13 cellular contexts compared by ENCODE assay signal in the genomic region with DNA sequence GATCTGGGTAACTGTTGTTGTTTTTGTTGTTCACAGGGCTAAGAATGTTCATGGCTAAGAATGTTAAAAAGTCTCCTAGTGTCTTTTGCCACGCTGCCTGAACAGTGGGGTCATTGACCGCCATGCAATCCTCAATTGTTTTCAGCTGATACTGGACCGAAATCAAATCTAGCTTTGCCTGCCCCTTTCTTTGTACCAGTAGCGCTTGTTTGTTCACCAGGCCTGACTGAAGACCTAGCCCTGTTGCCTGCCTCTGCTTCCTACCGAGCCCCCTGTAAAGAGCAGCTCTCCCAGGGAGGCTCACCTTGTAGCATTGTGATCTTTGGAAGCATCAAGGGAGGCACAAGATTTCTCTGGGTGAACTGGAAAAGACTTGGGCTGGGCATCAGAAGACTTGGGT. TPM values are rescaled to one million over a fixed set of nuclear protein-coding genes. Genes with fewer than 3 reads are reported as not detected.
DNase-seq lines count a peak whose midpoint lies in the region; TF ChIP-seq lines count a peak whose summit lies in the region.
"Had no signal": no experiment of that assay in that cellular context is flagged by ENCODE, and none has a peak within 500 bp of the region (broad histone marks: within the 10 kb centered on the region; RNA-seq: fewer than 3 reads in every experiment).

No MANE protein-coding gene starts in this region.

- BruUV-seq in Calu3 (replicated peaks; lab: Mats Ljungman, UMichigan), result no TSS peak

- TF ChIP-seq CTCF in mesothelial cell of epicardium (IDR thresholded peaks at IDR 0.05; ENCODE audit: unreplicated experiment), result no peak
- TF ChIP-seq CTCF in thyroid gland (IDR thresholded peaks at IDR 0.05), result no peak
- TF ChIP-seq CTCF in Calu3 (IDR thresholded peaks at IDR 0.05; ENCODE audit: unreplicated experiment), result no peak

- 25 to 27% methylated on average over 5 of the region's 5 CpGs for WGBS in thyroid gland, 2 donors

- no peaks in the 10 kb centered on the region for H3K9me3 ChIP-seq in thyroid gland

- peaks cover 29% of the 10 kb centered on the region for H3K4me1 Mint-ChIP-seq in activated CD4-positive, alpha-beta T cell treated with anti-CD3 and anti-CD28 coated beads, Interleukin-2, amount 10 ng/mL, durations not matched to agents 7 days and 5 days
- H3K4me1 Mint-ChIP-seq in mesothelial cell of epicardium, result peaks cover 11% of the 10 kb centered on the region
- H3K4me1 Mint-ChIP-seq in Calu3 (ENCODE audit: low read depth, unreplicated experiment), result no peaks in the 10 kb centered on the region

- no peaks in the 10 kb centered on the region for H3K9me3 Mint-ChIP-seq in activated CD4-positive, alpha-beta T cell treated with anti-CD3 and anti-CD28 coated beads, Interleukin-2, amount 10 ng/mL, durations not matched to agents 7 days and 5 days
- H3K9me3 Mint-ChIP-seq in mesothelial cell of epicardium (no peaks in the 10 kb centered on the region), Calu3 (ENCODE audit: low read depth, unreplicated experiment) (no peaks in the 10 kb centered on the region)

- CTCF ChIA-PET in activated CD4-positive, alpha-beta T cell treated with anti-CD3 and anti-CD28 coated beads, Interleukin-2, amount 10 ng/mL, durations not matched to agents 7 days and 5 days (lab: Charles Lee), result no interaction called here
- CTCF ChIA-PET in Calu3 (lab: Charles Lee), result interaction anchor here (0.5 kb wide), 1 partner anchor 1965 kb away, joined by 3 read pairs; no protein-coding TSS in a partner anchor

- peaks cover 2% of the 10 kb centered on the region in 2 donors for H3K36me3 ChIP-seq in thyroid gland

- H3K27ac ChIP-seq in caudate nucleus (ENCODE audit: low read depth, low read length) (peak overlapping the region; percentile 99), thyroid gland (peak overlapping the region; percentile 82 to 85 (median 83))

- no peak for DNase-seq in activated CD4-positive, alpha-beta T cell treated with anti-CD3 and anti-CD28 coated beads, Interleukin-2, amount 10 ng/mL, durations not matched to agents 7 days and 5 days
- DNase-seq in activated CD4-positive, alpha-beta T cell treated with anti-CD3 and anti-CD28 coated beads, Interleukin-2, amount 50 U/mL, for 4 hours, result no peak
- DNase-seq in caudate nucleus (lab: John Stamatoyannopoulos, UW) (peak in 54 of 61 donors; percentile 7 to 84 (median 56)), mesothelial cell of epicardium (ENCODE audit: low spot score in 2 of 2, unreplicated experiment in 2 of 2) (no peak), thyroid gland (peak; percentile 41 to 61), NCI-H187 treated with DMSO at 0.1 percent for 48 hours (lab: John Stamatoyannopoulos, UW) (no peak), Calu3 (no peak)
- DNase-seq in stimulated activated CD4-positive, alpha-beta T cell treated with anti-CD3 and anti-CD28 coated beads, Interleukin-1b, Interleukin-23, amount 100 ng/mL, for 48 hours, result no peak
- DNase-seq: activated CD4-positive, alpha-beta T cell treated with anti-CD3 and anti-CD28 coated beads for 48 hours; DND-41; NCI-H526; SHP77; stimulated activated naive CD4-positive, alpha-beta T cell treated with Interleukin-2 at 50 U/mL for 16 hours had no signal

- no peak overlapping the region for H3K4me3 ChIP-seq in thyroid gland (replicated peaks in 1 of 3)

- no peak for TF ChIP-seq POLR2A in thyroid gland (IDR thresholded peaks at IDR 0.05)

- POLR2A ChIA-PET in activated CD4-positive, alpha-beta T cell treated with anti-CD3 and anti-CD28 coated beads, Interleukin-2, amount 10 ng/mL, durations not matched to agents 7 days and 5 days (lab: Charles Lee), result no interaction called here

- H3K27ac Mint-ChIP-seq in activated CD4-positive, alpha-beta T cell treated with anti-CD3 and anti-CD28 coated beads, Interleukin-2, amount 10 ng/mL, durations not matched to agents 7 days and 5 days, result peak overlapping the region; percentile 15
- H3K27ac Mint-ChIP-seq in mesothelial cell of epicardium (peak overlapping the region; percentile 47), Calu3 (ENCODE audit: unreplicated experiment) (no peak overlapping the region)

- H3K27me3 Mint-ChIP-seq in activated CD4-positive, alpha-beta T cell treated with anti-CD3 and anti-CD28 coated beads, Interleukin-2, amount 10 ng/mL, durations not matched to agents 7 days and 5 days, result no peaks in the 10 kb centered on the region
- H3K27me3 Mint-ChIP-seq in mesothelial cell of epicardium (ENCODE audit: low read depth), result no peaks in the 10 kb centered on the region
- H3K27me3 Mint-ChIP-seq in Calu3 (ENCODE audit: unreplicated experiment), result no peaks in the 10 kb centered on the region

- H3K36me3 Mint-ChIP-seq in activated CD4-positive, alpha-beta T cell treated with anti-CD3 and anti-CD28 coated beads, Interleukin-2, amount 10 ng/mL, durations not matched to agents 7 days and 5 days (ENCODE audit: low read depth), result peaks cover 11% of the 10 kb centered on the region
- H3K36me3 Mint-ChIP-seq in mesothelial cell of epicardium (no peaks in the 10 kb centered on the region), Calu3 (ENCODE audit: insufficient read depth, unreplicated experiment) (peaks cover 6% of the 10 kb centered on the region)

- intact Hi-C loops in thyroid gland (cut with DNase I) (no loop called here), Calu3 (cut with micrococcal nuclease; ENCODE audit: unreplicated experiment) (no loop called here)

- H3K27me3 ChIP-seq in thyroid gland, result no peaks in the 10 kb centered on the region

- peaks cover 29 to 53% of the 10 kb centered on the region in 2 donors for H3K4me1 ChIP-seq in thyroid gland

- no peak overlapping the region for H3K4me3 Mint-ChIP-seq in activated CD4-positive, alpha-beta T cell treated with anti-CD3 and anti-CD28 coated beads, Interleukin-2, amount 10 ng/mL, durations not matched to agents 7 days and 5 days
- no peak overlapping the region for H3K4me3 Mint-ChIP-seq in mesothelial cell of epicardium
- H3K4me3 Mint-ChIP-seq in Calu3 (ENCODE audit: low read depth, unreplicated experiment), result no peak overlapping the region

RNA-seq across cellular contexts. Expression of gene PSEN1, which starts 6.7 kb away (rescaled TPM):
- total RNA-seq in activated CD4-positive, alpha-beta T cell treated with anti-CD3 and anti-CD28 coated beads, Interleukin-2, amount 10 ng/mL, durations not matched to agents 7 days and 5 days, result 10 to 100 TPM; 41.9 to 44.3 TPM
- total RNA-seq in mesothelial cell of epicardium, result 56.6 to 60.9 TPM (median 59.9 TPM) in 3 replicates
- total RNA-seq in thyroid gland, result 100 to 1,000 TPM in 1 of 4 donors, 10 to 100 TPM in 3; 54.6 to 100 (median 68.1) TPM
- total RNA-seq in Calu3 (2022), result 68.3 and 69.5 TPM in 2 replicates

Comparison
In these comparisons a context has a peak if more than half of its experiments do, and no peak if none do; other contexts are left out.
1. DNase-seq: peak in caudate nucleus (54 of 61) and thyroid gland (2 of 2); none in activated CD4-positive, alpha-beta T cell treated with anti-CD3 and anti-CD28 coated beads, Interleukin-2, amount 10 ng/mL, durations not matched to agents 7 days and 5 days (single experiment), activated CD4-positive, alpha-beta T cell treated with anti-CD3 and anti-CD28 coated beads, Interleukin-2, amount 50 U/mL, for 4 hours (0 of 2), mesothelial cell of epicardium (0 of 2), stimulated activated CD4-positive, alpha-beta T cell treated with anti-CD3 and anti-CD28 coated beads, Interleukin-1b, Interleukin-23, amount 100 ng/mL, for 48 hours (single experiment), NCI-H187 treated with DMSO at 0.1 percent for 48 hours (single experiment) and Calu3 (single experiment).